Comparison of ENCODE assay signal across 8 cellular contexts in genomic region chr11:125404811-125405481, GRCh38.
DNase-seq lines count a peak whose midpoint lies in the region; ATAC-seq and TF ChIP-seq lines count a peak whose summit lies in the region.

No MANE protein-coding gene starts in this region.

- no peaks in the 10 kb centered on the region for H3K9me3 Mint-ChIP-seq in activated CD4-positive, alpha-beta T cell treated with anti-CD3 and anti-CD28 coated beads for 36 hours (ENCODE audit: low read depth)
- H3K9me3 Mint-ChIP-seq in central memory CD8-positive, alpha-beta T cell, result no peaks in the 10 kb centered on the region

- peak; percentile 85 for ATAC-seq in HG02571 (IDR thresholded peaks at IDR 0.05; ENCODE audit: unreplicated experiment)
- ATAC-seq in activated CD4-positive, alpha-beta T cell treated with anti-CD3 and anti-CD28 coated beads for 36 hours, result peak; percentile 96
- peak; percentile 72 for ATAC-seq in central memory CD8-positive, alpha-beta T cell (replicated peaks; ENCODE audit: extremely low read depth, poor library complexity, severe bottlenecking)
- ATAC-seq in left lung, result peak; percentile 97
- no peak for ATAC-seq in HG03039 (IDR thresholded peaks at IDR 0.05; ENCODE audit: unreplicated experiment)

- H3K27me3 ChIP-seq in left lung, result peaks cover 0 to 67% of the 10 kb centered on the region in 2 donors

- H3K27me3 Mint-ChIP-seq in activated CD4-positive, alpha-beta T cell treated with anti-CD3 and anti-CD28 coated beads for 36 hours, result peaks cover 54% of the 10 kb centered on the region
- peaks cover 98% of the 10 kb centered on the region for H3K27me3 Mint-ChIP-seq in central memory CD8-positive, alpha-beta T cell

- no peak overlapping the region for H3K4me3 Mint-ChIP-seq in activated CD4-positive, alpha-beta T cell treated with anti-CD3 and anti-CD28 coated beads for 36 hours
- H3K4me3 Mint-ChIP-seq in central memory CD8-positive, alpha-beta T cell, result no peak overlapping the region

- no peaks in the 10 kb centered on the region for H3K36me3 ChIP-seq in left lung

- peaks cover 2% of the 10 kb centered on the region for H3K4me1 Mint-ChIP-seq in activated CD4-positive, alpha-beta T cell treated with anti-CD3 and anti-CD28 coated beads for 36 hours
- H3K4me1 Mint-ChIP-seq in central memory CD8-positive, alpha-beta T cell, result peaks cover 10% of the 10 kb centered on the region

- peaks cover 0 to 10% of the 10 kb centered on the region in 2 donors for H3K4me1 ChIP-seq in left lung

- intact Hi-C loops in activated CD4-positive, alpha-beta T cell treated with anti-CD3 and anti-CD28 coated beads for 36 hours (cut with DNase I, micrococcal nuclease), result loop anchor here in 1 of 2 experiments (2.0 to 10.0 kb wide), 3 partner anchors 56 to 310 kb away; partner anchors contain the start of gene PKNOX2
- intact Hi-C loops in left lung (cut with DNase I), result no loop called here

- no peaks in the 10 kb centered on the region for H3K36me3 Mint-ChIP-seq in activated CD4-positive, alpha-beta T cell treated with anti-CD3 and anti-CD28 coated beads for 36 hours (ENCODE audit: low read depth)
- H3K36me3 Mint-ChIP-seq in central memory CD8-positive, alpha-beta T cell (ENCODE audit: insufficient read depth), result peaks cover 2% of the 10 kb centered on the region

- H3K27ac ChIP-seq in left lung, result no peak overlapping the region

- H3K9me3 ChIP-seq in left lung, result no peaks in the 10 kb centered on the region

- POLR2A ChIA-PET in activated CD4-positive, alpha-beta T cell treated with anti-CD3 and anti-CD28 coated beads for 36 hours (lab: Charles Lee), result no interaction called here

- DNase-seq in NCI-H1105 (lab: John Stamatoyannopoulos, UW) (peak; percentile 49), left lung (peak; percentile 66 to 90)
- peak; percentile 83 for DNase-seq in activated CD4-positive, alpha-beta T cell treated with anti-CD3 and anti-CD28 coated beads for 36 hours
- peak; percentile 42 to 51 for DNase-seq in central memory CD8-positive, alpha-beta T cell (ENCODE audit: low spot score in 2 of 2)
- DNase-seq in stimulated activated CD4-positive, alpha-beta T cell treated with anti-CD3 and anti-CD28 coated beads, TNF-alpha, amount 100 ng/mL, for 24 hours (ENCODE audit: low read depth in 3 of 3), result peak; percentile 34 to 65 (median 45)

- CTCF ChIA-PET in activated CD4-positive, alpha-beta T cell treated with anti-CD3 and anti-CD28 coated beads for 36 hours (lab: Charles Lee), result interaction anchor here (0.7 to 1.9 kb wide), 9 partner anchors 8 to 553 kb away, joined by 3 to 7 read pairs (median 4); no protein-coding TSS in a partner anchor

- H3K4me3 ChIP-seq in left lung, result no peak overlapping the region

- no peak overlapping the region for H3K27ac Mint-ChIP-seq in activated CD4-positive, alpha-beta T cell treated with anti-CD3 and anti-CD28 coated beads for 36 hours
- H3K27ac Mint-ChIP-seq in central memory CD8-positive, alpha-beta T cell (ENCODE audit: low read depth), result no peak overlapping the region

- TF ChIP-seq CTCF in GM12873 (IDR thresholded peaks at IDR 0.05; ENCODE audit: insufficient read depth, low read depth, low read length, missing control alignments) (peak; percentile 98), left lung (IDR thresholded peaks at IDR 0.05) (peak; percentile 94 to 98)
